ENCODE assay signal across 8 cellular contexts in genomic region chr5:317086-317811, GRCh38. TPM values are rescaled to one million over a fixed set of nuclear protein-coding genes. Genes with fewer than 3 reads are reported as not detected.
A peak's percentile ranks its signal among the peaks of the same experiment; 100 is the strongest.
DNase-seq lines count a peak whose midpoint lies in the region; ATAC-seq and TF ChIP-seq lines count a peak whose summit lies in the region.

No MANE protein-coding gene starts in this region.

- H3K27ac Mint-ChIP-seq in Caco-2 (ENCODE audit: unreplicated experiment) = peak overlapping the region; percentile 49

- no peak overlapping the region for H3K27ac ChIP-seq in heart left ventricle

- no peaks in the 10 kb centered on the region for H3K9me3 ChIP-seq in Caco-2
- no peaks in the 10 kb centered on the region for H3K9me3 ChIP-seq in heart left ventricle

- H3K36me3 ChIP-seq in Caco-2 (ENCODE audit: control insufficient read depth, insufficient read depth, low read length) (no peaks in the 10 kb centered on the region; the same call in 1 of the 2 replicates), heart left ventricle (peaks cover 0 to 47% (median 26%) of the 10 kb centered on the region in 9 donors)

- DNase-seq in Caco-2 = peak; percentile 51
- DNase-seq in NCI-H460 (ENCODE audit: extremely low read depth, low read depth) = peak; percentile 81
- DNase-seq in activated CD8-positive, alpha-beta memory T cell treated with anti-CD3 and anti-CD28 coated beads, Interleukin-2, amount 50 U/mL, for 4 hours = peak; percentile 51
- no peak for DNase-seq in heart left ventricle
- peak; percentile 11 to 39 for DNase-seq in stimulated activated CD4-positive, alpha-beta T cell treated with anti-CD3 and anti-CD28 coated beads, Interleukin-12 subunit alpha, Interleukin-12 subunit beta, amount 100 ng/mL, for 24 hours (ENCODE audit: low read depth in 2 of 2)
- no peak for DNase-seq in kidney tubule cell (ENCODE audit: low spot score)

- 0 out of 2 replicates have a peak, but pooled peaks cover 4% of the 10 kb centered on the region for H3K4me1 ChIP-seq in Caco-2
- H3K4me1 ChIP-seq in heart left ventricle = peaks cover 6 to 25% (median 14%) of the 10 kb centered on the region in 12 donors

- H3K4me1 Mint-ChIP-seq in Caco-2 (ENCODE audit: low read depth, unreplicated experiment) = no peaks in the 10 kb centered on the region

- POLR2A ChIA-PET in Caco-2 (lab: Charles Lee) = no interaction called here

- no peak overlapping the region for H3K4me3 ChIP-seq in Caco-2 (ENCODE audit: low read depth, low read length)
- no peak overlapping the region for H3K4me3 ChIP-seq in heart left ventricle

- no peaks in the 10 kb centered on the region for H3K9me3 Mint-ChIP-seq in Caco-2 (ENCODE audit: unreplicated experiment)

- peaks cover 8% of the 10 kb centered on the region for H3K27me3 Mint-ChIP-seq in Caco-2 (ENCODE audit: insufficient read depth, unreplicated experiment)

- H3K27me3 ChIP-seq in Caco-2 (replicated peaks; ENCODE audit: control insufficient read depth, insufficient read depth, low read length) (no peaks in the 10 kb centered on the region), heart left ventricle (peaks cover 18 to 39% (median 28%) of the 10 kb centered on the region in 9 donors)

- no peak for TF ChIP-seq POLR2A in heart left ventricle (IDR thresholded peaks at IDR 0.05)

- H3K4me3 Mint-ChIP-seq in Caco-2 (ENCODE audit: unreplicated experiment) = no peak overlapping the region

- BruUV-seq in Caco-2 (replicated peaks; lab: Mats Ljungman, UMichigan) = no TSS peak

- CTCF ChIA-PET in Caco-2 (lab: Charles Lee) = interaction anchor here (1.2 kb wide), 1 partner anchor 120 kb away, joined by 4 read pairs; no protein-coding TSS in a partner anchor

- 65 to 74% (median 69%) methylated on average over 19 to 26 of the region's 26 CpGs for WGBS in heart left ventricle, 4 donors

- TF ChIP-seq CTCF in Caco-2 (IDR thresholded peaks at IDR 0.05; ENCODE audit: insufficient read depth in 1 of 2, low read depth in 1 of 2, low read length in 1 of 2, severe bottlenecking in 1 of 2, unreplicated experiment in 1 of 2) (peak in 1 of 2 experiments; percentile 42), heart left ventricle (IDR thresholded peaks at IDR 0.05) (peak in 9 of 12 donors; percentile 8 to 44 (median 33))

- ATAC-seq in GM18907 (IDR thresholded peaks at IDR 0.05; ENCODE audit: unreplicated experiment) (peak; percentile 77), HG03045 (IDR thresholded peaks at IDR 0.05; ENCODE audit: unreplicated experiment) (peak; percentile 55), heart left ventricle (peak in 3 of 4 donors; percentile 33 to 55 (median 49))

- peaks cover 42% of the 10 kb centered on the region for H3K36me3 Mint-ChIP-seq in Caco-2 (ENCODE audit: insufficient read depth, unreplicated experiment)

- intact Hi-C loops in Caco-2 (cut with micrococcal nuclease; ENCODE audit: unreplicated experiment) = loop anchor here (2.0 kb wide), 1 partner anchor 114 kb away; no protein-coding TSS in a partner anchor
- intact Hi-C loops in heart left ventricle (cut with DNase I) = no loop called here

RNA-seq across cellular contexts. Expression of gene AHRR, which starts 4.3 kb away (rescaled TPM):
- total RNA-seq in Caco-2 (2022) (0.91 and 1.1 TPM in 2 replicates), heart left ventricle (under 1 TPM in 7 of 9 donors, not detected in 2; 0.12 to 0.69 (median 0.29) TPM)
- total RNA-seq in NCI-H460 (2014; rRNA removed; shearing (Covaris generic)) = 3.2 and 3.7 TPM in 2 replicates
- polyA plus RNA-seq in NCI-H460 (2014; cell fraction: nucleus; rRNA removed) = 1.6 and 5.2 TPM in 2 replicates
- under 1 TPM; 0.11 to 0.12 TPM for polyA plus RNA-seq in heart left ventricle

RNA-seq across cellular contexts. Expression of gene PDCD6, which starts 45.8 kb away (rescaled TPM):
- total RNA-seq in Caco-2 (2022) (101 and 107 TPM in 2 replicates), heart left ventricle (10 to 100 TPM; 31.2 to 50.2 (median 38.6) TPM)
- total RNA-seq in NCI-H460 (2014; rRNA removed; shearing (Covaris generic)) = 168 and 179 TPM in 2 replicates
- polyA plus RNA-seq in NCI-H460 (2014; cell fraction: nucleus; rRNA removed) = 293 and 333 TPM in 2 replicates
- polyA plus RNA-seq in heart left ventricle = 10 to 100 TPM; 46.2 to 89.1 TPM

Comparison
In these comparisons a context has a peak if more than half of its experiments do, and no peak if none do; other contexts are left out.
1. DNase-seq: peak in Caco-2 (2 of 2), NCI-H460 (single experiment), activated CD8-positive, alpha-beta memory T cell treated with anti-CD3 and anti-CD28 coated beads, Interleukin-2, amount 50 U/mL, for 4 hours (single experiment) and stimulated activated CD4-positive, alpha-beta T cell treated with anti-CD3 and anti-CD28 coated beads, Interleukin-12 subunit alpha, Interleukin-12 subunit beta, amount 100 ng/mL, for 24 hours (2 of 2); none in heart left ventricle (0 of 5) and kidney tubule cell (single experiment).
2. Peak in every context shown above with its lines, with median percentiles within 50 percentile points of each other: ATAC-seq.